ENCODE assay signal across 9 cellular contexts in genomic region chr21:44510508-44511218, GRCh38. TPM values are rescaled to one million over a fixed set of nuclear protein-coding genes. Genes with fewer than 3 reads are reported as not detected.
DNase-seq lines count a peak whose midpoint lies in the region; ATAC-seq and TF ChIP-seq lines count a peak whose summit lies in the region.
"Had no signal": no experiment of that assay in that cellular context is flagged by ENCODE, and none has a peak within 500 bp of the region (broad histone marks: within the 10 kb centered on the region; RNA-seq: fewer than 3 reads in every experiment).

No MANE protein-coding gene starts in this region.

- H3K36me3 ChIP-seq in RWPE2 (ENCODE audit: low read depth): no peaks in the 10 kb centered on the region

- intact Hi-C loops in posterior cingulate gyrus (cut with DNase I): loop anchor here (1.0 kb wide), 1 partner anchor 283 kb away; no protein-coding TSS in a partner anchor

- DNase-seq in COLO668 (lab: John Stamatoyannopoulos, UW; ENCODE audit: unreplicated experiment) (peak; percentile 88), RWPE2 (ENCODE audit: low spot score) (no peak), glutamatergic neuron (peak; percentile 85), posterior cingulate gyrus (peak in 8 of 10 donors; percentile 24 to 88 (median 34))
- DNase-seq in Jurkat, Clone E6-1 (ENCODE audit: low read depth, low spot score): peak; percentile 18
- peak; percentile 93 for DNase-seq in activated effector memory CD4-positive, alpha-beta T cell treated with anti-CD3 and anti-CD28 coated beads, Interleukin-2, amount 50 U/mL, for 16 hours

- H3K27me3 ChIP-seq in RWPE2 (ENCODE audit: insufficient read depth, poor library complexity, severe bottlenecking): no peaks in the 10 kb centered on the region

- H3K36me3 Mint-ChIP-seq in glutamatergic neuron (ENCODE audit: unreplicated experiment): no peaks in the 10 kb centered on the region

- peaks cover 4% of the 10 kb centered on the region for H3K27me3 Mint-ChIP-seq in glutamatergic neuron (ENCODE audit: unreplicated experiment)

- 0 out of 2 replicates have a peak overlapping the region, but pooled peaks have one; percentile 11 for H3K4me3 ChIP-seq in Jurkat, Clone E6-1 (ENCODE audit: low read length)
- no peak overlapping the region for H3K4me3 ChIP-seq in RWPE2 (ENCODE audit: severe bottlenecking)

- H3K9me3 ChIP-seq in RWPE2 (ENCODE audit: severe bottlenecking): no peaks in the 10 kb centered on the region

- ATAC-seq in RWPE2 (ENCODE audit: low read depth) (peak; percentile 53), HG02885 (IDR thresholded peaks at IDR 0.05; ENCODE audit: poor library complexity, unreplicated experiment) (no peak), GM19395 (IDR thresholded peaks at IDR 0.05; ENCODE audit: unreplicated experiment) (no peak)

- H3K27ac ChIP-seq in RWPE2 (ENCODE audit: poor library complexity, severe bottlenecking): no peak overlapping the region

- peaks cover 3% of the 10 kb centered on the region for H3K9me3 Mint-ChIP-seq in glutamatergic neuron (ENCODE audit: unreplicated experiment)

- no peak overlapping the region for H3K27ac Mint-ChIP-seq in glutamatergic neuron (ENCODE audit: unreplicated experiment)

- no peaks in the 10 kb centered on the region for H3K4me1 ChIP-seq in RWPE2 (ENCODE audit: insufficient read depth, poor library complexity, severe bottlenecking)

- H3K4me3 Mint-ChIP-seq in glutamatergic neuron (ENCODE audit: unreplicated experiment): no peak overlapping the region

- H3K4me1 Mint-ChIP-seq in glutamatergic neuron (ENCODE audit: low read depth, unreplicated experiment): no peaks in the 10 kb centered on the region

- peak; percentile 69 for TF ChIP-seq CTCF in RWPE2 (IDR thresholded peaks at IDR 0.05; ENCODE audit: poor library complexity, severe bottlenecking)
- peak; percentile 95 for TF ChIP-seq CTCF in glutamatergic neuron (IDR thresholded peaks at IDR 0.05; ENCODE audit: partially characterized antibody, unreplicated experiment)

RNA-seq across cellular contexts. Expression of gene KRTAP10-1, which starts 29.3 kb away (rescaled TPM):
- not detected for polyA plus RNA-seq in Jurkat, Clone E6-1 (2012; ENCODE audit: insufficient read depth, insufficient read length)
- not detected for total RNA-seq in glutamatergic neuron (ENCODE audit: unreplicated experiment)
- total RNA-seq: RPMI7951 had no signal

RNA-seq across cellular contexts. Expression of gene KRTAP10-2, which starts 40.6 kb away (rescaled TPM):
- not detected for polyA plus RNA-seq in Jurkat, Clone E6-1 (2012; ENCODE audit: insufficient read depth, insufficient read length)
- total RNA-seq in glutamatergic neuron (ENCODE audit: unreplicated experiment): not detected
- total RNA-seq: RPMI7951 had no signal

RNA-seq across cellular contexts. Expression of gene KRTAP10-3, which starts 47.9 kb away (rescaled TPM):
- not detected for polyA plus RNA-seq in Jurkat, Clone E6-1 (2012; ENCODE audit: insufficient read depth, insufficient read length)
- not detected for total RNA-seq in glutamatergic neuron (ENCODE audit: unreplicated experiment)
- total RNA-seq: RPMI7951 had no signal

RNA-seq across cellular contexts. Expression of gene LRRC3, which starts 55.4 kb away (rescaled TPM):
- 1.1 TPM for polyA plus RNA-seq in Jurkat, Clone E6-1 (2012; ENCODE audit: insufficient read depth, insufficient read length)
- 5.8 TPM for total RNA-seq in glutamatergic neuron (ENCODE audit: unreplicated experiment)
